1 cellular context compared by ENCODE assay signal in the genomic region with DNA sequence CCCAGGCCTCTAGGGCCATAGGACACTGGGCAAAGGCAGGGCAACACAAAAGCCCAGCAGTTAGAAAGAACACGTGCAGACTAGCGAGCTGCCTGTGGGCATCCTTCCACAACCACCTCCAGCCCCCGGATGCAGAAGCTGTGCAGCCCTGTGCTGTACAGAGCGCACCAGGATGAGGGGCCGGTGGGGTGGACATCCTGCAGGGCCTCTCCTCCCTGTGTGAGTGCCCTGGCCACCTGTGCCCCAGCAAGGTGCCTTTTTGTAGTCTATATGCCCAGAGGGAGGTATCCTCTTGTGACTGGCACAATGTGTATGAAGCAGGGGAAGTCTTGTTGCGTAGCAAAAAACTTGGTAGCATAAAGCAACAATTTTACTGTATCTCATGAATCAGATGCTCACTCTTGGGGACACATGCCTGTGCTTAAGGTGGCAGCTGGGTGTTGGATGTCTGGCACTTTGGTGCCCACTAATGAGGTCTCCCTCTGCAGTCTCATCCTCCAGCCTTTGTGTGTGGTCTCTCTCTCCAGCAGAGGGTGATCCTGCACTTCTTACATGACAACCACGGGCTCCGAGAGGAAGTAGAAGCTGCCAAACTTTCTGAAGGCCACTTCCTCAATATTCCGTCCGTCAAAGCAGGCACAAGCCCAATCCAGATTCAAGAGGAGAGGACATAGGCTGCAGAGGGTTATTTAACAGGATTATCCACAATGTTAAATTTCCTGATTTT.
TF ChIP-seq lines count a peak whose summit lies in the region.

No MANE protein-coding gene starts in this region.

TF ChIP-seq in K562, 482 proteins besides CTCF, POLR2A, EP300 and RAD21 (continued from another document):
- TF ChIP-seq, protein P1, sequence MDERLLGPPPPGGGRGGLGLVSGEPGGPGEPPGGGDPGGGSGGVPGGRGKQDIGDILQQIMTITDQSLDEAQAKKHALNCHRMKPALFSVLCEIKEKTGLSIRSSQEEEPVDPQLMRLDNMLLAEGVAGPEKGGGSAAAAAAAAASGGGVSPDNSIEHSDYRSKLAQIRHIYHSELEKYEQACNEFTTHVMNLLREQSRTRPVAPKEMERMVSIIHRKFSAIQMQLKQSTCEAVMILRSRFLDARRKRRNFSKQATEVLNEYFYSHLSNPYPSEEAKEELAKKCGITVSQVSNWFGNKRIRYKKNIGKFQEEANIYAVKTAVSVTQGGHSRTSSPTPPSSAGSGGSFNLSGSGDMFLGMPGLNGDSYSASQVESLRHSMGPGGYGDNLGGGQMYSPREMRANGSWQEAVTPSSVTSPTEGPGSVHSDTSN (CRISPR knock-in tag; IDR thresholded peaks at IDR 0.05; ENCODE audit: low read depth) = no peak
- TF ChIP-seq, protein P1 (tag; conservative IDR thresholded peaks at IDR 0.05; ENCODE audit: low read depth) = peak; percentile 59; the same call in 1 of the 2 replicates
- 0 out of 2 replicates have a peak, but pooled peaks have one; percentile 15 for TF ChIP-seq ZBTB1 (CRISPR knock-in tag; IDR thresholded peaks at IDR 0.05; ENCODE audit: borderline replicate concordance, low read depth)
- TF ChIP-seq SMC3 (conservative IDR thresholded peaks at IDR 0.05; ENCODE audit: insufficient read depth, low read depth, low read length) = peak; percentile 63; the same call in 1 of the 2 replicates
- TF ChIP-seq, protein P2, sequence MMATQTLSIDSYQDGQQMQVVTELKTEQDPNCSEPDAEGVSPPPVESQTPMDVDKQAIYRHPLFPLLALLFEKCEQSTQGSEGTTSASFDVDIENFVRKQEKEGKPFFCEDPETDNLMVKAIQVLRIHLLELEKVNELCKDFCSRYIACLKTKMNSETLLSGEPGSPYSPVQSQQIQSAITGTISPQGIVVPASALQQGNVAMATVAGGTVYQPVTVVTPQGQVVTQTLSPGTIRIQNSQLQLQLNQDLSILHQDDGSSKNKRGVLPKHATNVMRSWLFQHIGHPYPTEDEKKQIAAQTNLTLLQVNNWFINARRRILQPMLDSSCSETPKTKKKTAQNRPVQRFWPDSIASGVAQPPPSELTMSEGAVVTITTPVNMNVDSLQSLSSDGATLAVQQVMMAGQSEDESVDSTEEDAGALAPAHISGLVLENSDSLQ (IDR thresholded peaks at IDR 0.05) = peak; percentile 77; the same call in 1 of the 2 replicates
- TF ChIP-seq CC2D1A (IDR thresholded peaks at IDR 0.05) = peak; percentile 46; the same call in 1 of the 2 replicates
- TF ChIP-seq KLF1 (tag; IDR thresholded peaks at IDR 0.05) = no peak
- peak; percentile 47; the same call in 1 of the 2 replicates for TF ChIP-seq SUPT5H (IDR thresholded peaks at IDR 0.05)
- TF ChIP-seq, protein P3, sequence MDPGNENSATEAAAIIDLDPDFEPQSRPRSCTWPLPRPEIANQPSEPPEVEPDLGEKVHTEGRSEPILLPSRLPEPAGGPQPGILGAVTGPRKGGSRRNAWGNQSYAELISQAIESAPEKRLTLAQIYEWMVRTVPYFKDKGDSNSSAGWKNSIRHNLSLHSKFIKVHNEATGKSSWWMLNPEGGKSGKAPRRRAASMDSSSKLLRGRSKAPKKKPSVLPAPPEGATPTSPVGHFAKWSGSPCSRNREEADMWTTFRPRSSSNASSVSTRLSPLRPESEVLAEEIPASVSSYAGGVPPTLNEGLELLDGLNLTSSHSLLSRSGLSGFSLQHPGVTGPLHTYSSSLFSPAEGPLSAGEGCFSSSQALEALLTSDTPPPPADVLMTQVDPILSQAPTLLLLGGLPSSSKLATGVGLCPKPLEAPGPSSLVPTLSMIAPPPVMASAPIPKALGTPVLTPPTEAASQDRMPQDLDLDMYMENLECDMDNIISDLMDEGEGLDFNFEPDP (CRISPR knock-in tag; IDR thresholded peaks at IDR 0.05) = 0 out of 2 replicates have a peak, but pooled peaks have one; percentile 60
- TF ChIP-seq GABPA (tag; conservative IDR thresholded peaks at IDR 0.05; ENCODE audit: low read depth) = peak; percentile 64
- TF ChIP-seq POLR2G (IDR thresholded peaks at IDR 0.05; ENCODE audit: low read depth, low read length) = peak; percentile 68
- 0 out of 2 replicates have a peak, but pooled peaks have one; percentile 17 for TF ChIP-seq ZNF444 (CRISPR knock-in tag; IDR thresholded peaks at IDR 0.05)
- peak; percentile 54 for TF ChIP-seq RBFOX2 (IDR thresholded peaks at IDR 0.05; ENCODE audit: low read depth, low read length)
- TF ChIP-seq ZNF57 (CRISPR knock-in tag; IDR thresholded peaks at IDR 0.05) = 0 out of 2 replicates have a peak, but pooled peaks have one; percentile 32
- TF ChIP-seq ZBTB17 (CRISPR knock-in tag; IDR thresholded peaks at IDR 0.05) = 0 out of 2 replicates have a peak, but pooled peaks have one; percentile 29
- TF ChIP-seq POLR2AphosphoS5 (IDR thresholded peaks at IDR 0.05; ENCODE audit: control insufficient read depth, insufficient read depth, low read depth, low read length) = peak; percentile 49; the same call in 1 of the 2 replicates
- TF ChIP-seq ZNF174 (CRISPR knock-in tag; IDR thresholded peaks at IDR 0.05) = peak; percentile 24; the same call in 1 of the 2 replicates
- 0 out of 2 replicates have a peak, but pooled peaks have one; percentile 32 for TF ChIP-seq ZNF766 (CRISPR knock-in tag; conservative IDR thresholded peaks at IDR 0.05)
- TF ChIP-seq GTF2E2 (tag; IDR thresholded peaks at IDR 0.05) = no peak
- peak; percentile 13; the same call in 1 of the 2 replicates for TF ChIP-seq ZNF263 (CRISPR knock-in tag; IDR thresholded peaks at IDR 0.05; ENCODE audit: borderline replicate concordance)
- TF ChIP-seq, protein P4, sequence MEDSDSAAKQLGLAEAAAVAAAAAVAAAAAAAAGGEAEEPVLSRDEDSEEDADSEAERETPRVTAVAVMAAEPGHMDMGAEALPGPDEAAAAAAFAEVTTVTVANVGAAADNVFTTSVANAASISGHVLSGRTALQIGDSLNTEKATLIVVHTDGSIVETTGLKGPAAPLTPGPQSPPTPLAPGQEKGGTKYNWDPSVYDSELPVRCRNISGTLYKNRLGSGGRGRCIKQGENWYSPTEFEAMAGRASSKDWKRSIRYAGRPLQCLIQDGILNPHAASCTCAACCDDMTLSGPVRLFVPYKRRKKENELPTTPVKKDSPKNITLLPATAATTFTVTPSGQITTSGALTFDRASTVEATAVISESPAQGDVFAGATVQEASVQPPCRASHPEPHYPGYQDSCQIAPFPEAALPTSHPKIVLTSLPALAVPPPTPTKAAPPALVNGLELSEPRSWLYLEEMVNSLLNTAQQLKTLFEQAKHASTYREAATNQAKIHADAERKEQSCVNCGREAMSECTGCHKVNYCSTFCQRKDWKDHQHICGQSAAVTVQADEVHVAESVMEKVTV (CRISPR knock-in tag; IDR thresholded peaks at IDR 0.05) = peak; percentile 96
- no peak for TF ChIP-seq PTRF (tag; IDR thresholded peaks at IDR 0.05)
- TF ChIP-seq, protein P5, sequence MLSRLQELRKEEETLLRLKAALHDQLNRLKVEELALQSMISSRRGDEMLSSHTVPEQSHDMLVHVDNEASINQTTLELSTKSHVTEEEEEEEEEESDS (CRISPR knock-in tag; IDR thresholded peaks at IDR 0.05) = no peak
- TF ChIP-seq MTA1 (IDR thresholded peaks at IDR 0.05; ENCODE audit: borderline replicate concordance) = no peak
- TF ChIP-seq ETV1 (tag; conservative IDR thresholded peaks at IDR 0.05; ENCODE audit: low read depth) = 0 out of 2 replicates have a peak, but pooled peaks have one; percentile 31
- TF ChIP-seq ZNF75A (CRISPR knock-in tag; IDR thresholded peaks at IDR 0.05) = 0 out of 2 replicates have a peak, but pooled peaks have one; percentile 15
- TF ChIP-seq ETV5 (CRISPR knock-in tag; IDR thresholded peaks at IDR 0.05; ENCODE audit: low read depth) = peak; percentile 56; the same call in 1 of the 2 replicates
- TF ChIP-seq, protein P6, sequence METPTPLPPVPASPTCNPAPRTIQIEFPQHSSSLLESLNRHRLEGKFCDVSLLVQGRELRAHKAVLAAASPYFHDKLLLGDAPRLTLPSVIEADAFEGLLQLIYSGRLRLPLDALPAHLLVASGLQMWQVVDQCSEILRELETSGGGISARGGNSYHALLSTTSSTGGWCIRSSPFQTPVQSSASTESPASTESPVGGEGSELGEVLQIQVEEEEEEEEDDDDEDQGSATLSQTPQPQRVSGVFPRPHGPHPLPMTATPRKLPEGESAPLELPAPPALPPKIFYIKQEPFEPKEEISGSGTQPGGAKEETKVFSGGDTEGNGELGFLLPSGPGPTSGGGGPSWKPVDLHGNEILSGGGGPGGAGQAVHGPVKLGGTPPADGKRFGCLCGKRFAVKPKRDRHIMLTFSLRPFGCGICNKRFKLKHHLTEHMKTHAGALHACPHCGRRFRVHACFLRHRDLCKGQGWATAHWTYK (CRISPR knock-in tag; IDR thresholded peaks at IDR 0.05) = peak; percentile 28; the same call in 1 of the 2 replicates
- TF ChIP-seq, protein P7, sequence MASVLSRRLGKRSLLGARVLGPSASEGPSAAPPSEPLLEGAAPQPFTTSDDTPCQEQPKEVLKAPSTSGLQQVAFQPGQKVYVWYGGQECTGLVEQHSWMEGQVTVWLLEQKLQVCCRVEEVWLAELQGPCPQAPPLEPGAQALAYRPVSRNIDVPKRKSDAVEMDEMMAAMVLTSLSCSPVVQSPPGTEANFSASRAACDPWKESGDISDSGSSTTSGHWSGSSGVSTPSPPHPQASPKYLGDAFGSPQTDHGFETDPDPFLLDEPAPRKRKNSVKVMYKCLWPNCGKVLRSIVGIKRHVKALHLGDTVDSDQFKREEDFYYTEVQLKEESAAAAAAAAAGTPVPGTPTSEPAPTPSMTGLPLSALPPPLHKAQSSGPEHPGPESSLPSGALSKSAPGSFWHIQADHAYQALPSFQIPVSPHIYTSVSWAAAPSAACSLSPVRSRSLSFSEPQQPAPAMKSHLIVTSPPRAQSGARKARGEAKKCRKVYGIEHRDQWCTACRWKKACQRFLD (CRISPR knock-in tag; IDR thresholded peaks at IDR 0.05) = no peak
- TF ChIP-seq TEAD1 (CRISPR knock-in tag; IDR thresholded peaks at IDR 0.05) = no peak
- TF ChIP-seq HIVEP1 (CRISPR knock-in tag; IDR thresholded peaks at IDR 0.05) = 0 out of 2 replicates have a peak, but pooled peaks have one; percentile 51
- 0 out of 2 replicates have a peak, but pooled peaks have one; percentile 19 for TF ChIP-seq CXXC5 (CRISPR knock-in tag; IDR thresholded peaks at IDR 0.05)
- TF ChIP-seq, protein P8, sequence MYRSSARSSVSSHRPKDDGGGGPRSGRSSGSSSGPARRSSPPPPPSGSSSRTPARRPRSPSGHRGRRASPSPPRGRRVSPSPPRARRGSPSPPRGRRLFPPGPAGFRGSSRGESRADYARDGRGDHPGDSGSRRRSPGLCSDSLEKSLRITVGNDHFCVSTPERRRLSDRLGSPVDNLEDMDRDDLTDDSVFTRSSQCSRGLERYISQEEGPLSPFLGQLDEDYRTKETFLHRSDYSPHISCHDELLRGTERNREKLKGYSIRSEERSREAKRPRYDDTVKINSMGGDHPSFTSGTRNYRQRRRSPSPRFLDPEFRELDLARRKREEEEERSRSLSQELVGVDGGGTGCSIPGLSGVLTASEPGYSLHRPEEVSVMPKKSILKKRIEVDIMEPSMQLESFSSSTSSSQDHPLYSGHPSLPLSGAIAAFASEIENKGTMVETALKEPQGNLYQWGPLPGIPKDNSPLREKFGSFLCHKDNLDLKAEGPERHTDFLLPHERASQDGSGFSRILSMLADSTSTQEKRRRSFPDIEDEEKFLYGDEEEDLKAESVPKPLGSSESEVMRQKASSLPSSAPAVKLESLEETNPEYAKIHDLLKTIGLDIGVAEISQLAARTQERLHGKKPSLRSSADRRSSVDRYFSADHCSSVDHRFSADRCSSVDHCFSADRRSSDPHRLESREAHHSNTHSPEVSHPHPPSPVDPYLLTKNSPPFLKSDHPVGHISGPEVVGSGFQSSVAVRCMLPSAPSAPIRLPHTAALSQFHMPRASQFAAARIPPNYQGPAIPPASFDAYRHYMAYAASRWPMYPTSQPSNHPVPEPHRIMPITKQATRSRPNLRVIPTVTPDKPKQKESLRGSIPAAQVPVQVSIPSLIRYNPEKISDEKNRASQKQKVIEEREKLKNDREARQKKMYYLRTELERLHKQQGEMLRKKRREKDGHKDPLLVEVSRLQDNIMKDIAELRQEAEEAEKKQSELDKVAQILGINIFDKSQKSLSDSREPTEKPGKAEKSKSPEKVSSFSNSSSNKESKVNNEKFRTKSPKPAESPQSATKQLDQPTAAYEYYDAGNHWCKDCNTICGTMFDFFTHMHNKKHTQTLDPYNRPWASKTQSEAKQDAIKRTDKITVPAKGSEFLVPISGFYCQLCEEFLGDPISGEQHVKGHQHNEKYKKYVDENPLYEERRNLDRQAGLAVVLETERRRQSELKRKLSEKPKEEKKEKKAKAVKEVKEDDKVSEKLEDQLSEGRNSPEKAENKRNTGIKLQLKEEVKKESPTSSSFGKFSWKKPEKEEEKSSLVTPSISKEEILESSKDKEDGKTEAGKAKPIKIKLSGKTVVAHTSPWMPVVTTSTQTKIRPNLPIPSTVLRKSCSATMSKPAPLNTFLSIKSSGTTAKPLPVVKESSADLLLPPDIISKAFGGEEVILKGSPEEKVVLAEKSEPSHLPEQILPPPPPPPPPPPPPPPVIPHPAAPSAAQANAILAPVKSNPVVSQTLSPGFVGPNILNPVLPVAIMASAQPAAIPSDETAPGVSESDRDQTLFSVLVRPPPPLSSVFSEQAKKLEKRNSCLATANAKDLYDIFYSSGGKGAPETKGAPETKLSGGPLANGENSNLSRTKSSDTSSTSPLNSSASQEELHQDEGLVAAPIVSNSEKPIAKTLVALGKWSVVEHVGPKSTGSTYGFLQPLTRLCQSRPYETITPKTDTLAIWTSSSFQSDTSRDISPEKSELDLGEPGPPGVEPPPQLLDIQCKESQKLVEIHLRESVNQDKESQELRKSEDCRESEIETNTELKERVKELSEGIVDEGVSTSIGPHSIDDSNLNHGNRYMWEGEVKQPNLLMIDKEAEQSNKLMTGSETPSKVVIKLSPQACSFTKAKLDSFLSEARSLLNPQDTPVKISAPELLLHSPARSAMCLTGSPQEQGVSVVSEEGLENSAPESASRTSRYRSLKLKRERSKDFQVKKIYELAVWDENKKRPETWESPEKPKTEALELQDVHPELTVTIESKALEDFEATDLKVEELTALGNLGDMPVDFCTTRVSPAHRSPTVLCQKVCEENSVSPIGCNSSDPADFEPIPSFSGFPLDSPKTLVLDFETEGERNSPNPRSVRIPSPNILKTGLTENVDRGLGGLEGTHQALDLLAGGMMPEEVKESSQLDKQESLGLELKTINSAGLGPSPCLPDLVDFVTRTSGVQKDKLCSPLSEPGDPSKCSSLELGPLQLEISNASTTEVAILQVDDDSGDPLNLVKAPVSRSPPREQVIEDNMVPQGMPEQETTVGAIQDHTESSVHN (IDR thresholded peaks at IDR 0.05; ENCODE audit: borderline replicate concordance in 1 of 2, low read depth in 1 of 2) = no peak
- peak; percentile 99 for TF ChIP-seq SPI1 (IDR thresholded peaks at IDR 0.05; ENCODE audit: borderline replicate concordance, low read depth, low read length)
- 0 out of 2 replicates have a peak, but pooled peaks have one; percentile 16 for TF ChIP-seq ZNF239 (CRISPR knock-in tag; IDR thresholded peaks at IDR 0.05)
- TF ChIP-seq MEIS2 (IDR thresholded peaks at IDR 0.05; ENCODE audit: partially characterized antibody) = peak; percentile 49
- TF ChIP-seq STAG1 (CRISPR knock-in tag; IDR thresholded peaks at IDR 0.05; ENCODE audit: borderline replicate concordance) = peak; percentile 79; the same call in 1 of the 2 replicates
